ENCODE assay signal across 1 cellular context in the genomic region with DNA sequence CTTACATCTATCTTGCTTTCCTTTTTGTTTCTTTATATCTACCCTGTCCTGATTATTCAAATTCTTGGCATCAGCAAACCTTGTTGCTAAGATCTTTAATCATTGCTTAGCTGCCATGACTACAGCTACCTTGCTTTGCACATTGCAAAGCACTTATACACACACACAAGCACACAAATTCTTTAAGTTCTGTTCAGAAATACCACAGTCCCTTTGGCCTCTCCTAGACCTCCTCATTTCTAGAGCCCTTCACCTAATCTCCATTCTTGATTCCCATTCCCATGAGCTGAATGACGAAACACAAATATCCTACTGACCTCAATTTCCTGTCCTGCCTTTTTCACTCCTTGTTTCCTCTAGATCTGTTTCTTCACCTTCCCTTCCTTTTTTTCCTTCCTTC.
TF ChIP-seq lines count a peak whose summit lies in the region.

No MANE protein-coding gene starts in this region.

TF ChIP-seq in WTC11, 78 proteins besides CTCF, POLR2A, EP300 and RAD21 (continued from another document):
- TF ChIP-seq, protein P1, sequence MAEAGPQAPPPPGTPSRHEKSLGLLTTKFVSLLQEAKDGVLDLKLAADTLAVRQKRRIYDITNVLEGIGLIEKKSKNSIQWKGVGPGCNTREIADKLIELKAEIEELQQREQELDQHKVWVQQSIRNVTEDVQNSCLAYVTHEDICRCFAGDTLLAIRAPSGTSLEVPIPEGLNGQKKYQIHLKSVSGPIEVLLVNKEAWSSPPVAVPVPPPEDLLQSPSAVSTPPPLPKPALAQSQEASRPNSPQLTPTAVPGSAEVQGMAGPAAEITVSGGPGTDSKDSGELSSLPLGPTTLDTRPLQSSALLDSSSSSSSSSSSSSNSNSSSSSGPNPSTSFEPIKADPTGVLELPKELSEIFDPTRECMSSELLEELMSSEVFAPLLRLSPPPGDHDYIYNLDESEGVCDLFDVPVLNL (CRISPR knock-in tag; IDR thresholded peaks at IDR 0.05; ENCODE audit: borderline replicate concordance, low read depth): no peak
